29 cellular contexts compared by ENCODE assay signal in the genomic region with DNA sequence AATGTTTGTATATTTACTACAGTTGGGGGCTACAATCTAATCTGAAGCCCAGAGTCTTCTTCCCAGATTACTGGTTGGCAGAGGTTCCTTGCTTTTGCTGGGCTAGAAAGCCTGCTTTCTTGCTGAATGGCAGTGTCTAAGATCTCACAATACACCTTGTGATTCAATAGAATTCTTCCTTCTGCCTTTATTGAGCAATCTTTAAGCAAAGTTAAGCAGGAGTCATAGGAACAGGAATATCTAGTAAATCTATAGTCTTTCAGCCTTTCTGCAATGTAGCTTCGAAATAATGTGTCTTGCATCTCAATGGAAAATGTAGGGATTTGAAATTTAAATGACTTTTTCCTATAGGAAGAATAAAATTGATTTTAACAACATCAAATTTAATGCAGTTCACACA.
"Had no signal": no experiment of that assay in that cellular context is flagged by ENCODE, and none has a peak within 500 bp of the region (broad histone marks: within the 10 kb centered on the region; RNA-seq: fewer than 3 reads in every experiment).

No MANE protein-coding gene starts in this region.

- H3K79me2 ChIP-seq: hepatocyte had no signal

- H2AFZ ChIP-seq: hepatocyte had no signal

- H3K27me3 ChIP-seq: colonic mucosa, esophagus muscularis mucosa, esophagus squamous epithelium, foreskin keratinocyte, gastrocnemius medialis, gastroesophageal sphincter, heart left ventricle, heart right ventricle, hepatocyte had no signal

- H3K4me2 ChIP-seq: hepatocyte had no signal

- H3K4me3 ChIP-seq: colonic mucosa, coronary artery, dorsolateral prefrontal cortex, esophagus muscularis mucosa, esophagus squamous epithelium, gastrocnemius medialis, gastroesophageal sphincter, heart left ventricle, heart right ventricle, hepatocyte had no signal

- DNase-seq: colonic mucosa; cortex of kidney; dermis blood vessel endothelial cell; dorsolateral prefrontal cortex; effector CD4-positive, alpha-beta T cell; effector CD8-positive, alpha-beta T cell; effector memory CD4-positive, alpha-beta T cell; effector memory CD8-positive, alpha-beta T cell; endodermal cell; erythroblast; esophagus squamous epithelium; foreskin fibroblast; foreskin keratinocyte; foreskin melanocyte; gastrocnemius medialis; glutamatergic neuron; head of caudate nucleus; heart left ventricle; heart right ventricle; hippocampal formation had no signal

- H3K9me3 ChIP-seq: colonic mucosa, gastrocnemius medialis had no signal

- FAIRE-seq: colon, endometrium, endothelial cell of umbilical vein, frontal cortex had no signal

- ATAC-seq: effector memory CD8-positive, alpha-beta T cell; gastrocnemius medialis; gastroesophageal sphincter; heart left ventricle; heart right ventricle had no signal

- H3K4me1 ChIP-seq: colonic mucosa, esophagus muscularis mucosa, foreskin keratinocyte, gastrocnemius medialis, gastroesophageal sphincter, heart left ventricle, heart right ventricle had no signal

- H3K27ac ChIP-seq: colonic mucosa, coronary artery, dorsolateral prefrontal cortex, epithelial cell of prostate, esophagus muscularis mucosa, foreskin keratinocyte, gastrocnemius medialis, gastroesophageal sphincter, heart left ventricle, heart right ventricle, hepatocyte had no signal

- H3K36me3 ChIP-seq: colonic mucosa, esophagus muscularis mucosa, esophagus squamous epithelium, gastrocnemius medialis, gastroesophageal sphincter, heart left ventricle, heart right ventricle had no signal
